In genomic region chr13:36337938-36338337, GRCh38 we compare ENCODE assay signal across 21 cellular contexts. TPM values are rescaled to one million over a fixed set of nuclear protein-coding genes. Genes with fewer than 3 reads are reported as not detected.
A peak's percentile ranks its signal among the peaks of the same experiment; 100 is the strongest.
DNase-seq lines count a peak whose midpoint lies in the region; ATAC-seq and TF ChIP-seq lines count a peak whose summit lies in the region.
"Had no signal": no experiment of that assay in that cellular context is flagged by ENCODE, and none has a peak within 500 bp of the region (broad histone marks: within the 10 kb centered on the region; RNA-seq: fewer than 3 reads in every experiment).

No MANE protein-coding gene starts in this region.

- no peak overlapping the region for H3K4me3 Mint-ChIP-seq in GM23338
- H3K4me3 Mint-ChIP-seq in neural crest cell: no peak overlapping the region
- no peak overlapping the region for H3K4me3 Mint-ChIP-seq in type B pancreatic cell
- H3K4me3 Mint-ChIP-seq in activated CD8-positive, alpha-beta T cell treated with anti-CD3 and anti-CD28 coated beads for 36 hours: no peak overlapping the region
- no peak overlapping the region for H3K4me3 Mint-ChIP-seq in activated T-helper 17 cell treated with anti-CD3 and anti-CD28 coated beads, Interleukin-2, amount 50 U/mL, for 72 hours
- H3K4me3 Mint-ChIP-seq: B cell had no signal

- H3K27ac Mint-ChIP-seq in GM23338 (no peak overlapping the region; the same call in 1 of the 2 replicates), neural crest cell (ENCODE audit: unreplicated experiment) (peak overlapping the region; percentile 14), type B pancreatic cell (no peak overlapping the region)
- H3K27ac Mint-ChIP-seq in activated CD8-positive, alpha-beta T cell treated with anti-CD3 and anti-CD28 coated beads for 36 hours: no peak overlapping the region
- H3K27ac Mint-ChIP-seq in activated T-helper 17 cell treated with anti-CD3 and anti-CD28 coated beads, Interleukin-2, amount 50 U/mL, for 72 hours: no peak overlapping the region
- H3K27ac Mint-ChIP-seq: B cell; CD4-positive, CD25-positive, alpha-beta regulatory T cell; CD8-positive, alpha-beta memory T cell had no signal

- H3K9me2 ChIP-seq in GM23338 (ENCODE audit: insufficient read depth): no peaks in the 10 kb centered on the region

- H3K4me3 ChIP-seq in GM23338: no peak overlapping the region
- H3K4me3 ChIP-seq in choroid plexus epithelial cell (ENCODE audit: low read depth, low read length): no peak overlapping the region
- H3K4me3 ChIP-seq: GM12878 had no signal

- no peaks in the 10 kb centered on the region for H3K36me3 Mint-ChIP-seq in GM23338 (ENCODE audit: low read depth)
- H3K36me3 Mint-ChIP-seq in neural crest cell (ENCODE audit: low read depth): no peaks in the 10 kb centered on the region
- peaks cover 24% of the 10 kb centered on the region for H3K36me3 Mint-ChIP-seq in type B pancreatic cell
- H3K36me3 Mint-ChIP-seq in activated CD8-positive, alpha-beta T cell treated with anti-CD3 and anti-CD28 coated beads for 36 hours (ENCODE audit: low read depth): peaks cover 4% of the 10 kb centered on the region
- H3K36me3 Mint-ChIP-seq in activated T-helper 17 cell treated with anti-CD3 and anti-CD28 coated beads, Interleukin-2, amount 50 U/mL, for 72 hours (ENCODE audit: low read depth): peaks cover 24% of the 10 kb centered on the region
- H3K36me3 Mint-ChIP-seq: CD8-positive, alpha-beta memory T cell had no signal

- H3K9me3 Mint-ChIP-seq in GM23338 (no peaks in the 10 kb centered on the region), neural crest cell (no peaks in the 10 kb centered on the region), type B pancreatic cell (no peaks in the 10 kb centered on the region)
- H3K9me3 Mint-ChIP-seq in activated CD8-positive, alpha-beta T cell treated with anti-CD3 and anti-CD28 coated beads for 36 hours: no peaks in the 10 kb centered on the region
- no peaks in the 10 kb centered on the region for H3K9me3 Mint-ChIP-seq in activated T-helper 17 cell treated with anti-CD3 and anti-CD28 coated beads, Interleukin-2, amount 50 U/mL, for 72 hours
- H3K9me3 Mint-ChIP-seq: CD8-positive, alpha-beta memory T cell had no signal

- H3K27ac ChIP-seq in GM23338 (ENCODE audit: low read depth): 0 out of 2 replicates have a peak overlapping the region, but pooled peaks have one; percentile 64

- no peak for DNase-seq in GM23338 (ENCODE audit: low spot score)
- no peak for DNase-seq in choroid plexus epithelial cell (ENCODE audit: low read depth)
- DNase-seq in neural crest cell (ENCODE audit: low read depth, low spot score): no peak
- no peak for DNase-seq in type B pancreatic cell (ENCODE audit: extremely low spot score, unreplicated experiment)
- DNase-seq in activated CD8-positive, alpha-beta T cell treated with anti-CD3 and anti-CD28 coated beads for 36 hours: no peak
- DNase-seq: 8988T; C1 segment of cervical spinal cord; CD4-positive, CD25-positive, alpha-beta regulatory T cell; CD8-positive, alpha-beta memory T cell; COR-L47; DMS 273 treated with DMSO at 0.1 percent for 48 hours; DMS53; DND-41; EL; HCEC 1CT had no signal

- H3K4me1 ChIP-seq in GM23338 (ENCODE audit: insufficient read depth): peaks cover 63% of the 10 kb centered on the region

- intact Hi-C loops in activated CD8-positive, alpha-beta T cell treated with anti-CD3 and anti-CD28 coated beads for 36 hours (cut with micrococcal nuclease): no loop called here

- H3K36me3 ChIP-seq in GM23338 (ENCODE audit: insufficient read depth): peaks cover 3% of the 10 kb centered on the region; the same call in 1 of the 2 replicates

- H4K20me1 ChIP-seq in GM23338 (replicated peaks; ENCODE audit: insufficient read depth): no peaks in the 10 kb centered on the region

- peaks cover 100% of the 10 kb centered on the region for H3K79me2 ChIP-seq in GM23338 (replicated peaks; ENCODE audit: insufficient read depth)

- H2AFZ ChIP-seq in GM23338: no peak overlapping the region

- ATAC-seq in GM23338 (peak; percentile 40; the same call in 2 of the 3 replicates), GM18861 (IDR thresholded peaks at IDR 0.05; ENCODE audit: unreplicated experiment) (no peak)
- no peak for ATAC-seq in activated CD8-positive, alpha-beta T cell treated with anti-CD3 and anti-CD28 coated beads for 36 hours
- no peak for ATAC-seq in activated T-helper 17 cell treated with anti-CD3 and anti-CD28 coated beads, Interleukin-2, amount 50 U/mL, for 72 hours (replicated peaks)

- no peaks in the 10 kb centered on the region for H3F3A ChIP-seq in GM23338 (replicated peaks; ENCODE audit: low read depth)

- no peaks in the 10 kb centered on the region for H3K27me3 Mint-ChIP-seq in GM23338 (ENCODE audit: insufficient read depth, low read depth, poor library complexity)
- no peaks in the 10 kb centered on the region for H3K27me3 Mint-ChIP-seq in neural crest cell (ENCODE audit: low read depth)
- no peaks in the 10 kb centered on the region for H3K27me3 Mint-ChIP-seq in type B pancreatic cell
- H3K27me3 Mint-ChIP-seq in activated CD8-positive, alpha-beta T cell treated with anti-CD3 and anti-CD28 coated beads for 36 hours: no peaks in the 10 kb centered on the region
- no peaks in the 10 kb centered on the region for H3K27me3 Mint-ChIP-seq in activated T-helper 17 cell treated with anti-CD3 and anti-CD28 coated beads, Interleukin-2, amount 50 U/mL, for 72 hours
- H3K27me3 Mint-ChIP-seq: B cell; CD4-positive, CD25-positive, alpha-beta regulatory T cell had no signal

- TF ChIP-seq CTCF in GM23338 (conservative IDR thresholded peaks at IDR 0.05; ENCODE audit: low read depth in 2 of 2) (peak; percentile 18 to 51; a peak in 3 of 4 replicates), choroid plexus epithelial cell (conservative IDR thresholded peaks at IDR 0.05; ENCODE audit: low read depth, low read length) (peak; percentile 0), neural crest cell (conservative IDR thresholded peaks at IDR 0.05) (no peak), type B pancreatic cell (conservative IDR thresholded peaks at IDR 0.05) (peak; percentile 39)
- TF ChIP-seq CTCF in activated CD8-positive, alpha-beta T cell treated with anti-CD3 and anti-CD28 coated beads for 36 hours (IDR thresholded peaks at IDR 0.05): no peak

- H3K4me2 ChIP-seq in GM23338: 0 out of 2 replicates have a peak overlapping the region, but pooled peaks have one; percentile 48

- POLR2A ChIA-PET in activated CD8-positive, alpha-beta T cell treated with anti-CD3 and anti-CD28 coated beads for 36 hours (lab: Charles Lee): no interaction called here

- CTCF ChIA-PET in activated CD8-positive, alpha-beta T cell treated with anti-CD3 and anti-CD28 coated beads for 36 hours (lab: Charles Lee): interaction anchor here (1.0 kb wide), 1 partner anchor 9 kb away, joined by 4 read pairs; no protein-coding TSS in a partner anchor

- H3K4me1 Mint-ChIP-seq in GM23338: peaks cover 16% of the 10 kb centered on the region
- peaks cover 22% of the 10 kb centered on the region for H3K4me1 Mint-ChIP-seq in neural crest cell
- peaks cover 29% of the 10 kb centered on the region for H3K4me1 Mint-ChIP-seq in type B pancreatic cell (ENCODE audit: unreplicated experiment)
- H3K4me1 Mint-ChIP-seq in activated CD8-positive, alpha-beta T cell treated with anti-CD3 and anti-CD28 coated beads for 36 hours (ENCODE audit: low read depth): peaks cover 43% of the 10 kb centered on the region
- peaks cover 55% of the 10 kb centered on the region for H3K4me1 Mint-ChIP-seq in activated T-helper 17 cell treated with anti-CD3 and anti-CD28 coated beads, Interleukin-2, amount 50 U/mL, for 72 hours

- H3K27me3 ChIP-seq in GM23338 (ENCODE audit: insufficient read depth): no peaks in the 10 kb centered on the region

TF ChIP-seq in GM23338, 12 proteins besides CTCF, POLR2A, EP300 and RAD21 (continues in another document):
- no peak for TF ChIP-seq ETS1 (IDR thresholded peaks at IDR 0.05)

RNA-seq across cellular contexts. Expression of gene SPART, which starts 8.3 kb away (rescaled TPM):
- total RNA-seq in GM23338 (2014; rRNA removed; shearing (Covaris generic)): 109 and 116 TPM in 2 replicates
- polyA plus RNA-seq in GM23338 (2016; fragmentation: Nextera tagmentation; extraction: Ambion mirVana): 109 and 115 TPM in 2 replicates
- total RNA-seq in neural crest cell (70.6 and 70.9 TPM in 2 replicates), type B pancreatic cell (ENCODE audit: low replicate concordance) (45.9 and 67.6 TPM in 2 replicates)
- total RNA-seq in activated CD8-positive, alpha-beta T cell treated with anti-CD3 and anti-CD28 coated beads for 36 hours: 10 to 100 TPM; 16.0 to 16.4 TPM
- 10 to 100 TPM; 27.9 to 36.0 TPM for total RNA-seq in activated T-helper 17 cell treated with anti-CD3 and anti-CD28 coated beads, Interleukin-2, amount 50 U/mL, for 72 hours
- total RNA-seq: HT-29 had no signal

RNA-seq across cellular contexts. Expression of gene CCDC169, which starts 40.3 kb away (rescaled TPM):
- total RNA-seq in GM23338 (2014; rRNA removed; shearing (Covaris generic)): 48.5 and 57.1 TPM in 2 replicates
- 44.5 and 61.2 TPM in 2 replicates for polyA plus RNA-seq in GM23338 (2016; fragmentation: Nextera tagmentation; extraction: Ambion mirVana)
- total RNA-seq in neural crest cell: 1.7 and 3.5 TPM in 2 replicates
- total RNA-seq in type B pancreatic cell (ENCODE audit: low replicate concordance): 2.0 and 3.2 TPM in 2 replicates
- total RNA-seq in activated CD8-positive, alpha-beta T cell treated with anti-CD3 and anti-CD28 coated beads for 36 hours: not detected
- 1 to 10 TPM; 1.1 to 2.7 TPM for total RNA-seq in activated T-helper 17 cell treated with anti-CD3 and anti-CD28 coated beads, Interleukin-2, amount 50 U/mL, for 72 hours
- total RNA-seq: B cell; CD4-positive, CD25-positive, alpha-beta regulatory T cell; CD8-positive, alpha-beta memory T cell; G401; HT-29 had no signal
- polyA plus RNA-seq: CD4-positive, CD25-positive, alpha-beta regulatory T cell; CD8-positive, alpha-beta memory T cell had no signal

Comparison
In these comparisons a context has a peak if more than half of its experiments do, and no peak if none do; other contexts are left out.
1. CTCF ChIP-seq: peak in GM23338 (2 of 2), choroid plexus epithelial cell (single experiment) and type B pancreatic cell (single experiment); none in neural crest cell (single experiment) and activated CD8-positive, alpha-beta T cell treated with anti-CD3 and anti-CD28 coated beads for 36 hours (single experiment).
2. RNA of gene CCDC169, which starts 40.3 kb away (total RNA-seq): 48.5 to 57.1 TPM in GM23338; 2.0 to 3.2 TPM in type B pancreatic cell, 1.1 to 2.7 TPM in activated T-helper 17 cell treated with anti-CD3 and anti-CD28 coated beads, Interleukin-2, amount 50 U/mL, for 72 hours, 1.7 to 3.5 TPM in neural crest cell and not detected in activated CD8-positive, alpha-beta T cell treated with anti-CD3 and anti-CD28 coated beads for 36 hours; every median in the first group is over 10 times any median in the second.